In genomic region chr12:92524489-92524888, GRCh38 we compare ENCODE assay signal across 18 cellular contexts.
"Had no signal": no experiment of that assay in that cellular context is flagged by ENCODE, and none has a peak within 500 bp of the region (broad histone marks: within the 10 kb centered on the region; RNA-seq: fewer than 3 reads in every experiment).

No MANE protein-coding gene starts in this region.

- H3K4me3 Mint-ChIP-seq: activated naive CD8-positive, alpha-beta T cell; endodermal cell; T-helper 17 cell had no signal

- DNase-seq: activated CD4-positive, CD25-positive, alpha-beta regulatory T cell treated with anti-CD3 and anti-CD28 coated beads, Interleukin-2, amount 50 U/mL, for 72 hours; activated gamma-delta T cell treated with Interleukin-2 at 50 U/mL for 16 hours; activated T-cell treated with anti-CD3 and anti-CD28 coated beads, Interleukin-2, amount 50 U/mL, for 48 hours; amygdala; endodermal cell; foreskin fibroblast; left cardiac atrium; mesendoderm; naive thymus-derived CD8-positive, alpha-beta T cell; stimulated activated naive CD4-positive, alpha-beta T cell; substantia nigra; T-helper 17 cell; uterus had no signal

- H3K27ac ChIP-seq: cardiac muscle cell, epithelial cell of prostate, tibial nerve, uterus, VCaP had no signal

- H3K4me3 ChIP-seq: cardiac muscle cell, tibial nerve, uterus had no signal

- H3K36me3 ChIP-seq: cardiac muscle cell, tibial nerve, uterus had no signal

- H3K27me3 Mint-ChIP-seq: activated naive CD8-positive, alpha-beta T cell; naive thymus-derived CD8-positive, alpha-beta T cell; T-helper 17 cell had no signal

- ATAC-seq: left cardiac atrium; naive thymus-derived CD8-positive, alpha-beta T cell; T-helper 17 cell had no signal

- H3K4me1 Mint-ChIP-seq: endodermal cell had no signal

- H3K9me3 ChIP-seq: tibial nerve, uterus had no signal

- H3K9me3 Mint-ChIP-seq: endodermal cell had no signal

- H3K4me1 ChIP-seq: tibial nerve, uterus had no signal

- H3K27me3 ChIP-seq: cardiac muscle cell, tibial nerve, uterus had no signal

- H3K27ac Mint-ChIP-seq: activated naive CD8-positive, alpha-beta T cell; endodermal cell; T-helper 17 cell had no signal
